In the genomic region with DNA sequence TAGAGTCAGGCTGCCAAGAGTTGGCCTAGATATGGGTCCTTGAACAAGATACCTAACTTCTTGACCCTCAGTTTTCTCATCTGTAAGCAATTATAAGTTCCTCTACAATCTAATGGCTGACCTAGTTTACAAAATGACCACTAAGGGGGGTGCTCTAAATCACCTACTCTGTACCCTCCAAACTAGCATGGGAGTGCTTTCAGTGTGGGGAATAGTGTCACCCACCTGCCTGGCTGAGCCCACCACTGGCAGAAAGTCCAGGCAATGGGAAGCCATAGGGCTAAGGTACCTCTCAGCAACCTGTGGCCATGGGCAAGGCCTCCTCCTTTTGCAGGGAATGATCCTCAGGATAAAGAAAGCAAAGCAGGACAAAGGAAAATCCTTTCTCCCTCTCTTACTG, we compare ENCODE assay signal across 4 cellular contexts. TPM values are rescaled to one million over a fixed set of nuclear protein-coding genes. Genes with fewer than 3 reads are reported as not detected.
"Had no signal": no experiment of that assay in that cellular context is flagged by ENCODE, and none has a peak within 500 bp of the region (broad histone marks: within the 10 kb centered on the region; RNA-seq: fewer than 3 reads in every experiment).

No MANE protein-coding gene starts in this region.

- DNase-seq: GDM1, GF-D8 had no signal

- H3K4me3 ChIP-seq: GM12878 had no signal

- ATAC-seq: GM12878 had no signal

RNA-seq across cellular contexts. Expression of gene COL6A5, which starts 58.9 kb away (rescaled TPM):
- total RNA-seq: G401 had no signal
